9 cellular contexts compared by ENCODE assay signal in the genomic region with DNA sequence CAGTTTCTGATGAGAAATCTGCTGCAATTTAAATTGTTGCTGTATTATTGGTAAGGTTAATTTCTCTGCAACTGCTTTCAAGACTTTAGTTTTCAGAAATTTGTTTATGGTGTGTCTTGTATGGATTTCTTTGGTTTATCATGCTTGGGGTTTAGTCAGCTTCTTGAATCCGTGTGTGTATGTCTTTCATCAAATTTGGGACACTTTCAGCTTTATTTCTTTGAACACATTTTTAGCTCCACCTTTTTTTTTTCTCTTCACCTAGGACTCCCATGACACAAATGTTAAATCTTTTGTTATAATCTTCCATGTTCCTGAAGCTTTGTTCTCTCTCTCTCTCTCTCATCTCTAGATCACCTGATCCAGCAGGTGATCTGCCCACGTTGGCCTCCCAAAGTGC. TPM values are rescaled to one million over a fixed set of nuclear protein-coding genes. Genes with fewer than 3 reads are reported as not detected.
"Had no signal": no experiment of that assay in that cellular context is flagged by ENCODE, and none has a peak within 500 bp of the region (broad histone marks: within the 10 kb centered on the region; RNA-seq: fewer than 3 reads in every experiment).

No MANE protein-coding gene starts in this region.

- H3K4me1 Mint-ChIP-seq: GM23338, H9 had no signal

- FAIRE-seq: H1, H54, K562 had no signal

- H3K4me2 ChIP-seq: GM23338 had no signal

- H3K4me3 Mint-ChIP-seq: GM23338, H9, HFFc6 had no signal

- H3K27ac Mint-ChIP-seq: GM23338, H9, HFFc6 had no signal

- H3K9me3 Mint-ChIP-seq: GM23338, HFFc6 had no signal

- DNase-seq: H9, HCEC 1CT, HFFc6, IMR-90, KG1 had no signal

- ATAC-seq: GM23338, K562 had no signal

- H3K4me3 ChIP-seq: GM23338, K562 had no signal

- H2AFZ ChIP-seq: GM23338 had no signal

RNA-seq across cellular contexts. Expression of a gene that starts 13.4 kb away (rescaled TPM):
- total RNA-seq: GM23338, H1, H9, HFFc6, IMR-90 had no signal
- polyA plus RNA-seq: GM23338, H1, IMR-90 had no signal
